In the genomic region with DNA sequence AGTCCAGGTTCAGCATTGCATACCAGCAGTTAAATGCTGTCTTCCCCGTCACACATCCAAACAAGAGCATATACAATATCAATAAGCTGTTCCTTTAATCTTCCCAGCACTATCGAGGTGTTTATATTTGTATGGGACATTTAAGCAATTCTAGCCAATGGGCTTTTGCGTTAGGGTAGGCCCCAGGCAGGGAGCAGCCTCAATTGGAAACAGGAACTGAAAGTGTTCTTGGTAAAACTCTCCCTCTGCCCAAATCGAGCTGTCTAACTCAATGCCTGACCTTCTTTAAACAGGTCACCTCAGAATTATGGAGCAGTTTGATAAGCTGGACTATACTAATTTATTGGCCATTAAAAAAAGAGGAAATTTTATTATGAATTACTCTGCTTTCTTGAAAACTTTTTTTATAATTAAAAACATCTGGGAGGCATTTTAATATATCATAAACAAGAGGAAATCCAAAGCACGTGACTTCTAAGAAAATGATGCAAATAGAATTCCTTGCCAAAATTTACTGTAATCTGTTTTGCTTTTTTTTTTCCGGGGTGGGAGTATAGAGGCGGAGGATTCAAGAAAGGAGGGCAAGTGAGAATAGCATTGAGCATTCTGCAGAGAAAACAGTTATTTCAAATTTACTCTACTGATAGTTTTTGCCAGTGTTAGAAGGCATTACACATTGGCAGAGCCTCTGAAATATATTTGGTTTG, we compare ENCODE assay signal across 1 cellular context.
TF ChIP-seq lines count a peak whose summit lies in the region.

No MANE protein-coding gene starts in this region.

TF ChIP-seq in K562, 482 proteins besides CTCF, POLR2A, EP300 and RAD21 (continued from another document):
- TF ChIP-seq, protein P1, sequence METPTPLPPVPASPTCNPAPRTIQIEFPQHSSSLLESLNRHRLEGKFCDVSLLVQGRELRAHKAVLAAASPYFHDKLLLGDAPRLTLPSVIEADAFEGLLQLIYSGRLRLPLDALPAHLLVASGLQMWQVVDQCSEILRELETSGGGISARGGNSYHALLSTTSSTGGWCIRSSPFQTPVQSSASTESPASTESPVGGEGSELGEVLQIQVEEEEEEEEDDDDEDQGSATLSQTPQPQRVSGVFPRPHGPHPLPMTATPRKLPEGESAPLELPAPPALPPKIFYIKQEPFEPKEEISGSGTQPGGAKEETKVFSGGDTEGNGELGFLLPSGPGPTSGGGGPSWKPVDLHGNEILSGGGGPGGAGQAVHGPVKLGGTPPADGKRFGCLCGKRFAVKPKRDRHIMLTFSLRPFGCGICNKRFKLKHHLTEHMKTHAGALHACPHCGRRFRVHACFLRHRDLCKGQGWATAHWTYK (CRISPR knock-in tag; IDR thresholded peaks at IDR 0.05), result no peak
- no peak for TF ChIP-seq CHD4 (IDR thresholded peaks at IDR 0.05; ENCODE audit: insufficient read depth, insufficient replicate concordance, low read depth, low read length, poor library complexity, severe bottlenecking)
- no peak for TF ChIP-seq ZNF324 (CRISPR knock-in tag; IDR thresholded peaks at IDR 0.05)
- no peak for TF ChIP-seq ZNF699 (CRISPR knock-in tag; IDR thresholded peaks at IDR 0.05; ENCODE audit: insufficient replicate concordance)
- no peak for TF ChIP-seq CHD1 (IDR thresholded peaks at IDR 0.05; ENCODE audit: low read length)
- TF ChIP-seq TGIF2 (CRISPR knock-in tag; IDR thresholded peaks at IDR 0.05), result no peak
- no peak for TF ChIP-seq CBFA2T3 (IDR thresholded peaks at IDR 0.05)
- no peak for TF ChIP-seq ZNF586 (CRISPR knock-in tag; conservative IDR thresholded peaks at IDR 0.05)
- TF ChIP-seq NCOA2 (IDR thresholded peaks at IDR 0.05; ENCODE audit: partially characterized antibody in 2 of 2), result no peak
- TF ChIP-seq TARDBP (IDR thresholded peaks at IDR 0.05), result no peak
- no peak for TF ChIP-seq HIVEP1 (CRISPR knock-in tag; IDR thresholded peaks at IDR 0.05)
- no peak for TF ChIP-seq JUND (IDR thresholded peaks at IDR 0.05; ENCODE audit: borderline replicate concordance, low read depth, low read length)
- no peak for TF ChIP-seq JUND (tag; IDR thresholded peaks at IDR 0.05; ENCODE audit: borderline replicate concordance, low read depth, low read length)
- no peak for TF ChIP-seq TBP (optimal IDR thresholded peaks at IDR 0.05; ENCODE audit: low read depth, low read length)
- TF ChIP-seq BCOR (IDR thresholded peaks at IDR 0.05), result no peak
- TF ChIP-seq ZNF253 (CRISPR knock-in tag; conservative IDR thresholded peaks at IDR 0.05), result no peak
- TF ChIP-seq, protein P2, sequence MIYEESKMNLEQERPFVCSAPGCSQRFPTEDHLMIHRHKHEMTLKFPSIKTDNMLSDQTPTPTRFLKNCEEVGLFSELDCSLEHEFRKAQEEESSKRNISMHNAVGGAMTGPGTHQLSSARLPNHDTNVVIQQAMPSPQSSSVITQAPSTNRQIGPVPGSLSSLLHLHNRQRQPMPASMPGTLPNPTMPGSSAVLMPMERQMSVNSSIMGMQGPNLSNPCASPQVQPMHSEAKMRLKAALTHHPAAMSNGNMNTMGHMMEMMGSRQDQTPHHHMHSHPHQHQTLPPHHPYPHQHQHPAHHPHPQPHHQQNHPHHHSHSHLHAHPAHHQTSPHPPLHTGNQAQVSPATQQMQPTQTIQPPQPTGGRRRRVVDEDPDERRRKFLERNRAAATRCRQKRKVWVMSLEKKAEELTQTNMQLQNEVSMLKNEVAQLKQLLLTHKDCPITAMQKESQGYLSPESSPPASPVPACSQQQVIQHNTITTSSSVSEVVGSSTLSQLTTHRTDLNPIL (CRISPR knock-in tag; IDR thresholded peaks at IDR 0.05), result no peak
- TF ChIP-seq ERF (CRISPR knock-in tag; IDR thresholded peaks at IDR 0.05), result no peak
- TF ChIP-seq PCBP1 (IDR thresholded peaks at IDR 0.05; ENCODE audit: low read depth, low read length, poor library complexity, severe bottlenecking), result no peak
- TF ChIP-seq, protein P3, sequence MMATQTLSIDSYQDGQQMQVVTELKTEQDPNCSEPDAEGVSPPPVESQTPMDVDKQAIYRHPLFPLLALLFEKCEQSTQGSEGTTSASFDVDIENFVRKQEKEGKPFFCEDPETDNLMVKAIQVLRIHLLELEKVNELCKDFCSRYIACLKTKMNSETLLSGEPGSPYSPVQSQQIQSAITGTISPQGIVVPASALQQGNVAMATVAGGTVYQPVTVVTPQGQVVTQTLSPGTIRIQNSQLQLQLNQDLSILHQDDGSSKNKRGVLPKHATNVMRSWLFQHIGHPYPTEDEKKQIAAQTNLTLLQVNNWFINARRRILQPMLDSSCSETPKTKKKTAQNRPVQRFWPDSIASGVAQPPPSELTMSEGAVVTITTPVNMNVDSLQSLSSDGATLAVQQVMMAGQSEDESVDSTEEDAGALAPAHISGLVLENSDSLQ (IDR thresholded peaks at IDR 0.05), result no peak
